In genomic region chr4:139509727-139510410, GRCh38 we compare ENCODE assay signal across 10 cellular contexts. TPM values are rescaled to one million over a fixed set of nuclear protein-coding genes. Genes with fewer than 3 reads are reported as not detected.
DNase-seq lines count a peak whose midpoint lies in the region; FAIRE-seq and TF ChIP-seq lines count a peak whose summit lies in the region.
"Had no signal": no experiment of that assay in that cellular context is flagged by ENCODE, and none has a peak within 500 bp of the region (broad histone marks: within the 10 kb centered on the region; RNA-seq: fewer than 3 reads in every experiment).

No MANE protein-coding gene starts in this region.

- TF ChIP-seq POLR2A in H54 (IDR thresholded peaks at IDR 0.05; ENCODE audit: low read depth, low read length) = no peak

- H3K4me3 ChIP-seq in Loucy (ENCODE audit: low read length, poor library complexity, severe bottlenecking) = no peak overlapping the region
- H3K4me3 ChIP-seq: smooth muscle cell had no signal

- H3K4me1 ChIP-seq in Loucy (ENCODE audit: insufficient read depth, low read length, poor library complexity, severe bottlenecking) = no peaks in the 10 kb centered on the region

- no peak for DNase-seq in D721Med (ENCODE audit: insufficient read length, low spot score)
- peak; percentile 64 for DNase-seq in dermis blood vessel endothelial cell
- peak; percentile 45 to 60 for DNase-seq in lung microvascular endothelial cell (ENCODE audit: low read depth in 2 of 2)
- DNase-seq in H54 (ENCODE audit: insufficient read length, low spot score) = no peak
- DNase-seq in DMS79 (lab: John Stamatoyannopoulos, UW) = no peak
- no peak for DNase-seq in activated T-cell treated with anti-CD3 and anti-CD28 coated beads, Interleukin-2, amount 50 U/mL, for 24 hours
- DNase-seq in 8988T = no peak
- DNase-seq: activated CD4-positive, alpha-beta T cell treated with anti-CD3 and anti-CD28 coated beads for 1 hour had no signal

- no peaks in the 10 kb centered on the region for H3K4me1 Mint-ChIP-seq in activated T-cell treated with anti-CD3 and anti-CD28 coated beads, Interleukin-2, amount 50 U/mL, for 24 hours (ENCODE audit: low read depth)

- H3K9me3 Mint-ChIP-seq in activated T-cell treated with anti-CD3 and anti-CD28 coated beads, Interleukin-2, amount 50 U/mL, for 24 hours = no peaks in the 10 kb centered on the region

- H3K79me2 ChIP-seq in Loucy (ENCODE audit: insufficient read depth, low read length) = no peaks in the 10 kb centered on the region

- H3K27me3 ChIP-seq in Loucy (ENCODE audit: insufficient read depth, low read length, poor library complexity, severe bottlenecking) = no peaks in the 10 kb centered on the region

- no peak overlapping the region for H3K27ac Mint-ChIP-seq in activated T-cell treated with anti-CD3 and anti-CD28 coated beads, Interleukin-2, amount 50 U/mL, for 24 hours

- FAIRE-seq in D721Med (lab: Jason Lieb, UNC) (no peak), H54 (lab: Jason Lieb, UNC) (no peak)

- TF ChIP-seq CTCF in D721Med (IDR thresholded peaks at IDR 0.05; ENCODE audit: insufficient read depth, missing control alignments) = peak; percentile 33
- TF ChIP-seq CTCF in Loucy (conservative IDR thresholded peaks at IDR 0.05; ENCODE audit: low read length) = peak; percentile 53

- no peaks in the 10 kb centered on the region for H3K9me2 ChIP-seq in Loucy (replicated peaks; ENCODE audit: low read depth, low read length)

- peaks cover 75% of the 10 kb centered on the region for H3K36me3 Mint-ChIP-seq in activated T-cell treated with anti-CD3 and anti-CD28 coated beads, Interleukin-2, amount 50 U/mL, for 24 hours (ENCODE audit: low read depth)

- H4K20me1 ChIP-seq in Loucy (ENCODE audit: insufficient read depth, low read length, poor library complexity, severe bottlenecking) = no peaks in the 10 kb centered on the region

- H3K27me3 Mint-ChIP-seq in activated T-cell treated with anti-CD3 and anti-CD28 coated beads, Interleukin-2, amount 50 U/mL, for 24 hours = no peaks in the 10 kb centered on the region

- no peak overlapping the region for H2AFZ ChIP-seq in Loucy (ENCODE audit: low read length)

- no peak overlapping the region for H3K4me2 ChIP-seq in Loucy (ENCODE audit: low read depth, low read length, poor library complexity, severe bottlenecking)
- H3K4me2 ChIP-seq: smooth muscle cell had no signal

- peaks cover 40% of the 10 kb centered on the region; the same call in 1 of the 2 replicates for H3K36me3 ChIP-seq in Loucy (ENCODE audit: insufficient read depth, low read length)

- no peak overlapping the region for H3K9ac ChIP-seq in Loucy (ENCODE audit: low read depth, low read length, poor library complexity, severe bottlenecking)

- H3K9me3 ChIP-seq in Loucy (ENCODE audit: insufficient read depth, low read depth, low read length) = no peaks in the 10 kb centered on the region

- no peaks in the 10 kb centered on the region for H3F3A ChIP-seq in Loucy (ENCODE audit: low read depth)

- H3K4me3 Mint-ChIP-seq in activated T-cell treated with anti-CD3 and anti-CD28 coated beads, Interleukin-2, amount 50 U/mL, for 24 hours = no peak overlapping the region

RNA-seq across cellular contexts. Expression of gene SETD7, which starts 46.1 kb away (rescaled TPM):
- total RNA-seq in dermis blood vessel endothelial cell (65.8 and 70.6 TPM in 2 replicates), lung microvascular endothelial cell (38.8 and 63.3 TPM in 2 replicates)

RNA-seq across cellular contexts. Expression of gene RAB33B, which starts 55.9 kb away (rescaled TPM):
- total RNA-seq in dermis blood vessel endothelial cell (19.3 and 27.1 TPM in 2 replicates), lung microvascular endothelial cell (11.1 and 14.1 TPM in 2 replicates)

Comparison
In these comparisons a context has a peak if more than half of its experiments do, and no peak if none do; other contexts are left out.
1. DNase-seq: peak in dermis blood vessel endothelial cell (single experiment) and lung microvascular endothelial cell (2 of 2); none in D721Med (single experiment), H54 (single experiment), DMS79 (single experiment), activated T-cell treated with anti-CD3 and anti-CD28 coated beads, Interleukin-2, amount 50 U/mL, for 24 hours (single experiment) and 8988T (single experiment).